In the genomic region with DNA sequence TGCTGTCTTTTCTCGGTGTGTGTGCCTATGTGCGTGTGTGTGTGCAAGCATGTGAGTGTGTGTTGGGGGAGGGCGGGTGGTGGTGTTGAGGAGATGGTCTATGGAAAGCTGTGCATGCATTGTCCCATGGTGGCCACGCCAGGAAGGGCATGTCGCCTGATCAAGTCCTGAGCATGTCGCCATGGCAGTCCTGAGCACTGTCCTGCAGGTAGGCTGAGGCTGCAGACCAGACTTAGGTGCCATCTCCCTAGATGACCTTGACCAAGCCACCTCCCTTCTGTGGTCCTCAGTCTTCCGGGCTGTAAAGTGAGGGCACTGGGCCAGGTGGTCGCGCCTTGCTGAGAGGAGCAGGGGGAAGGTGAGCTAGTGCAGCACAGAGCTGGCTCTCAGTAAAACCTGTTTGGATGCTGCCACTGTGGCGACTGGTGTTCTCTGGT, we compare ENCODE assay signal across 16 cellular contexts.
DNase-seq lines count a peak whose midpoint lies in the region; ATAC-seq and TF ChIP-seq lines count a peak whose summit lies in the region.
"Had no signal": no experiment of that assay in that cellular context is flagged by ENCODE, and none has a peak within 500 bp of the region (broad histone marks: within the 10 kb centered on the region; RNA-seq: fewer than 3 reads in every experiment).

No MANE protein-coding gene starts in this region.

- no peak overlapping the region for H3K4me3 ChIP-seq in BLaER1
- H3K4me3 ChIP-seq in DOHH2 (ENCODE audit: low read length) = peak overlapping the region; percentile 6; the same call in 1 of the 2 replicates
- H3K4me3 ChIP-seq in RWPE2 (ENCODE audit: severe bottlenecking) = no peak overlapping the region
- no peak overlapping the region for H3K4me3 ChIP-seq in lung
- no peak overlapping the region for H3K4me3 ChIP-seq in breast epithelium
- H3K4me3 ChIP-seq: ovary, transverse colon had no signal

- H3K27me3 ChIP-seq in BLaER1 (no peaks in the 10 kb centered on the region), DOHH2 (ENCODE audit: control insufficient read depth, low read length) (peaks cover 38% of the 10 kb centered on the region), RWPE2 (ENCODE audit: insufficient read depth, poor library complexity, severe bottlenecking) (peaks cover 9% of the 10 kb centered on the region), lung (ENCODE audit: control insufficient read depth, insufficient read depth) (no peaks in the 10 kb centered on the region), breast epithelium (peaks cover 0 to 27% of the 10 kb centered on the region in 2 donors)
- H3K27me3 ChIP-seq: ovary had no signal

- 80 to 89% methylated on average over 10 of the region's 10 CpGs for WGBS in lung, 2 donors

- H3K36me3 ChIP-seq in BLaER1 (no peaks in the 10 kb centered on the region), DOHH2 (ENCODE audit: control insufficient read depth, low read length) (no peaks in the 10 kb centered on the region), RWPE2 (ENCODE audit: low read depth) (no peaks in the 10 kb centered on the region), lung (ENCODE audit: control insufficient read depth in 2 of 2, insufficient read depth in 2 of 2, low read length in 2 of 2) (no peaks in the 10 kb centered on the region), breast epithelium (no peaks in the 10 kb centered on the region)
- H3K36me3 ChIP-seq: brain microvascular endothelial cell, ovary, transverse colon, WERI-Rb-1 had no signal

- H3K9me3 ChIP-seq in BLaER1 (no peaks in the 10 kb centered on the region), DOHH2 (ENCODE audit: control insufficient read depth, insufficient read depth, low read length) (no peaks in the 10 kb centered on the region), RWPE2 (ENCODE audit: severe bottlenecking) (no peaks in the 10 kb centered on the region), lung (ENCODE audit: control insufficient read depth in 2 of 2, insufficient read depth in 1 of 2, low read length in 1 of 2) (no peaks in the 10 kb centered on the region), breast epithelium (no peaks in the 10 kb centered on the region)
- H3K9me3 ChIP-seq: ovary, transverse colon had no signal

- H3K27ac ChIP-seq in BLaER1 (peak overlapping the region; percentile 47), DOHH2 (ENCODE audit: low read depth, low read length) (no peak overlapping the region), RWPE2 (ENCODE audit: poor library complexity, severe bottlenecking) (no peak overlapping the region), lung (ENCODE audit: low read depth in 1 of 2, low read length in 1 of 2) (no peak overlapping the region), breast epithelium (no peak overlapping the region)
- H3K27ac ChIP-seq: brain microvascular endothelial cell, foreskin keratinocyte, ovary, transverse colon, WERI-Rb-1 had no signal

- no peaks in the 10 kb centered on the region for H3F3A ChIP-seq in DOHH2 (ENCODE audit: control insufficient read depth, insufficient read depth)

- TF ChIP-seq POLR2A in breast epithelium (IDR thresholded peaks at IDR 0.05) = no peak

- peaks cover 45% of the 10 kb centered on the region for H3K4me1 ChIP-seq in BLaER1
- peaks cover 32% of the 10 kb centered on the region for H3K4me1 ChIP-seq in DOHH2 (ENCODE audit: control insufficient read depth, low read length)
- H3K4me1 ChIP-seq in RWPE2 (ENCODE audit: insufficient read depth, poor library complexity, severe bottlenecking) = no peaks in the 10 kb centered on the region
- H3K4me1 ChIP-seq in lung (ENCODE audit: control insufficient read depth in 2 of 2, insufficient read depth in 2 of 2, low read length in 2 of 2) = peaks cover 0 to 2% of the 10 kb centered on the region in 2 donors
- no peaks in the 10 kb centered on the region for H3K4me1 ChIP-seq in breast epithelium
- H3K4me1 ChIP-seq: foreskin keratinocyte, transverse colon had no signal

- ATAC-seq in RWPE2 (ENCODE audit: low read depth) (no peak), lung (ENCODE audit: insufficient read depth, low FRiP score) (no peak)
- ATAC-seq: effector memory CD8-positive, alpha-beta T cell had no signal

- intact Hi-C loops in breast epithelium (cut with DNase I; ENCODE audit: low total_unique reads) = no loop called here

- no peak overlapping the region for H3K9ac ChIP-seq in BLaER1

- H3K4me2 ChIP-seq in BLaER1 = peak overlapping the region; percentile 72
- H3K4me2 ChIP-seq in DOHH2 (ENCODE audit: low read length) = peak overlapping the region; percentile 49

- DNase-seq in RWPE2 (ENCODE audit: low spot score) (peak; percentile 54), lung (ENCODE audit: low spot score) (peak; percentile 27), breast epithelium (ENCODE audit: low spot score in 2 of 2) (no peak), anterior cingulate cortex (lab: John Stamatoyannopoulos, UW) (no peak)
- DNase-seq in stimulated activated CD4-positive, alpha-beta T cell treated with anti-CD3 and anti-CD28 coated beads, Interleukin-4, amount 100 ng/mL, for 4 hours = no peak
- DNase-seq in stimulated activated CD4-positive, alpha-beta T cell treated with anti-CD3 and anti-CD28 coated beads, Interleukin-15, amount 100 ng/mL, for 24 hours = no peak
- DNase-seq: activated CD4-positive, alpha-beta T cell treated with anti-CD3 and anti-CD28 coated beads, Interleukin-2, amount 50 U/mL, for 4 hours; brain microvascular endothelial cell; effector memory CD8-positive, alpha-beta T cell; foreskin keratinocyte; ovary; right cardiac atrium had no signal

- TF ChIP-seq CTCF in DOHH2 (IDR thresholded peaks at IDR 0.05; ENCODE audit: low read depth, low read length, poor library complexity, severe bottlenecking) = no peak
- TF ChIP-seq CTCF in RWPE2 (IDR thresholded peaks at IDR 0.05; ENCODE audit: poor library complexity, severe bottlenecking) = no peak
- TF ChIP-seq CTCF in lung (IDR thresholded peaks at IDR 0.05; ENCODE audit: control extremely low read depth, extremely low read depth) = no peak
- no peak for TF ChIP-seq CTCF in breast epithelium (IDR thresholded peaks at IDR 0.05)

- H4K20me1 ChIP-seq in BLaER1 (no peaks in the 10 kb centered on the region), DOHH2 (ENCODE audit: control insufficient read depth, insufficient read depth, low read depth, low read length) (0 out of 2 replicates have a peak, but pooled peaks cover 3% of the 10 kb centered on the region)

- no peaks in the 10 kb centered on the region for H3K79me2 ChIP-seq in DOHH2 (ENCODE audit: control insufficient read depth, low read length)

- H3K9me2 ChIP-seq in DOHH2 (replicated peaks; ENCODE audit: control insufficient read depth, low read length) = no peaks in the 10 kb centered on the region

Comparison
In these comparisons a context has a peak if more than half of its experiments do, and no peak if none do; other contexts are left out.
1. DNase-seq: peak in RWPE2 (single experiment) and lung (single experiment); none in stimulated activated CD4-positive, alpha-beta T cell treated with anti-CD3 and anti-CD28 coated beads, Interleukin-4, amount 100 ng/mL, for 4 hours (0 of 2), breast epithelium (0 of 2), anterior cingulate cortex (0 of 58) and stimulated activated CD4-positive, alpha-beta T cell treated with anti-CD3 and anti-CD28 coated beads, Interleukin-15, amount 100 ng/mL, for 24 hours (single experiment).